Comparison of ENCODE assay signal across 26 cellular contexts in the genomic region with DNA sequence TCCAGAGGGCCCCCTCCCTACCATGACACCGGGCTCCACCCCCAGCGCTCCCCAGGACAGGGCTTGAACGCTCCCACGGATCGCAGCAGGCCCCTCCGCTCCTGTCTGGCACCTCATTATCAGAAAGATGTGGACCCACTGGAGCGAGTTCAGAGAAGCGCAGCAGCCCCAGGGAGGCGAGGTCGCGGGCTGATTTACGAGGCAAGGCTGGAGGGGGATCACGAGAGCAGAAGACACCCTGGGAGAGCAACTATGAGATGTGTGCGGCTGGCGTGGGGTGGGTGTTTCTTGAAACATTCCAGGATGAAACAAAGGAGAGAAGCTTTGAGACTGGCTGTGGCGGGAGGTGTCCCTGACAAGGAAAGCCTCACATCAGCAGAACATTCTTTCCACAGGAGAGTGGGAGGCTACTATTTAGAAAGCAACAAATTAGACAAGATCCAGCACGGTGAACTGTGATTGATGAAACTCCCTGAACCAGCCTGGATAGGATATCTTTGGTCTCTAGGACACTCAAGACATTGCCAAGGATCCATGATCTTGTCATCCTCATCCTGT.
DNase-seq lines count a peak whose midpoint lies in the region; ATAC-seq, FAIRE-seq and TF ChIP-seq lines count a peak whose summit lies in the region.
"Had no signal": no experiment of that assay in that cellular context is flagged by ENCODE, and none has a peak within 500 bp of the region (broad histone marks: within the 10 kb centered on the region; RNA-seq: fewer than 3 reads in every experiment).

No MANE protein-coding gene starts in this region.

- no peak overlapping the region for H3K9ac ChIP-seq in astrocyte (ENCODE audit: low read length)
- H3K9ac ChIP-seq: BLaER1 treated with 17β-estradiol and CSF1 and Interleukin-3, amounts not matched to agents 10 nM and 100 nM had no signal

- no peak overlapping the region for H3K27ac ChIP-seq in astrocyte (ENCODE audit: low read depth, low read length)
- H3K27ac ChIP-seq: BLaER1 treated with 17β-estradiol and CSF1 and Interleukin-3, amounts not matched to agents 10 nM and 100 nM; coronary artery; SK-N-MC; thyroid gland had no signal

- no peaks in the 10 kb centered on the region for H3K36me3 ChIP-seq in astrocyte (ENCODE audit: insufficient read depth, low read length)
- H3K36me3 ChIP-seq: BLaER1 treated with 17β-estradiol and CSF1 and Interleukin-3, amounts not matched to agents 10 nM and 100 nM; thyroid gland had no signal

- H3K27me3 Mint-ChIP-seq in astrocyte (ENCODE audit: low read depth, unreplicated experiment) (peaks cover 8% of the 10 kb centered on the region), nephron (ENCODE audit: low read depth) (peaks cover 6% of the 10 kb centered on the region), type B pancreatic cell (no peaks in the 10 kb centered on the region)

- no peaks in the 10 kb centered on the region for H3K9me3 ChIP-seq in astrocyte (ENCODE audit: insufficient read depth, low read depth, low read length)
- H3K9me3 ChIP-seq: BLaER1 treated with 17β-estradiol and CSF1 and Interleukin-3, amounts not matched to agents 10 nM and 100 nM; thyroid gland had no signal

- H3K4me1 ChIP-seq in astrocyte (ENCODE audit: insufficient read depth, low read length) = no peaks in the 10 kb centered on the region

- FAIRE-seq in astrocyte (lab: Jason Lieb, UNC) = no peak

- no peak overlapping the region for H3K4me2 ChIP-seq in astrocyte (ENCODE audit: low read length)
- H3K4me2 ChIP-seq: BLaER1 treated with 17β-estradiol and CSF1 and Interleukin-3, amounts not matched to agents 10 nM and 100 nM had no signal

- H4K20me1 ChIP-seq in astrocyte (ENCODE audit: insufficient read depth, low read length) = no peaks in the 10 kb centered on the region
- H4K20me1 ChIP-seq: BLaER1 treated with 17β-estradiol and CSF1 and Interleukin-3, amounts not matched to agents 10 nM and 100 nM had no signal

- no peak overlapping the region for H2AFZ ChIP-seq in astrocyte (ENCODE audit: low read depth, low read length)

- TF ChIP-seq CTCF in astrocyte (IDR thresholded peaks at IDR 0.05; ENCODE audit: insufficient read depth, low read depth, low read length) = no peak
- TF ChIP-seq CTCF in fibroblast of villous mesenchyme (IDR thresholded peaks at IDR 0.05; ENCODE audit: insufficient read depth, low read depth, low read length) = no peak
- TF ChIP-seq CTCF in nephron (IDR thresholded peaks at IDR 0.05; ENCODE audit: unreplicated experiment in 3 of 3) = no peak
- TF ChIP-seq CTCF in type B pancreatic cell (conservative IDR thresholded peaks at IDR 0.05) = no peak

- no peaks in the 10 kb centered on the region for H3K27me3 ChIP-seq in astrocyte (ENCODE audit: insufficient read depth, low read length)
- H3K27me3 ChIP-seq: thyroid gland had no signal

- no peak for DNase-seq in astrocyte (ENCODE audit: low read depth)
- peak; percentile 50 for DNase-seq in fibroblast of villous mesenchyme (ENCODE audit: low read depth)
- no peak for DNase-seq in type B pancreatic cell (ENCODE audit: extremely low spot score, unreplicated experiment)
- DNase-seq in stimulated activated CD4-positive, alpha-beta T cell treated with anti-CD3 and anti-CD28 coated beads, Interleukin-2, amount 100 ng/mL, for 48 hours = no peak
- no peak for DNase-seq in NAMALWA (ENCODE audit: low spot score)
- DNase-seq: activated CD4-positive, alpha-beta memory T cell treated with anti-CD3 and anti-CD28 coated beads for 36 hours; activated CD4-positive, CD25-positive, alpha-beta regulatory T cell treated with anti-CD3 and anti-CD28 coated beads, Interleukin-2, amount 50 U/mL, for 72 hours; activated CD8-positive, alpha-beta memory T cell treated with anti-CD3 and anti-CD28 coated beads, Interleukin-2, amount 50 U/mL, for 4 hours; activated naive CD4-positive, alpha-beta T cell treated with anti-CD3 and anti-CD28 coated beads, Interleukin-2, amount 10 ng/mL, durations not matched to agents 7 days and 5 days; amniotic stem cell; DND-41; effector memory CD8-positive, alpha-beta T cell; HFFc6; KG1; MM.1S; NCI-H1417; NCI-H2107; thyroid gland had no signal

- H3K36me3 Mint-ChIP-seq in astrocyte (ENCODE audit: low read depth, unreplicated experiment) = no peaks in the 10 kb centered on the region
- no peaks in the 10 kb centered on the region for H3K36me3 Mint-ChIP-seq in nephron (ENCODE audit: low read depth)
- H3K36me3 Mint-ChIP-seq in type B pancreatic cell = peaks cover 3% of the 10 kb centered on the region
- H3K36me3 Mint-ChIP-seq: activated CD4-positive, alpha-beta memory T cell treated with anti-CD3 and anti-CD28 coated beads for 36 hours; activated naive CD4-positive, alpha-beta T cell treated with anti-CD3 and anti-CD28 coated beads, Interleukin-2, amount 10 ng/mL, durations not matched to agents 7 days and 5 days had no signal

- H3K9me3 Mint-ChIP-seq in astrocyte (ENCODE audit: unreplicated experiment) (no peaks in the 10 kb centered on the region), nephron (no peaks in the 10 kb centered on the region), type B pancreatic cell (peaks cover 4% of the 10 kb centered on the region)
- H3K9me3 Mint-ChIP-seq: activated CD4-positive, alpha-beta memory T cell treated with anti-CD3 and anti-CD28 coated beads for 36 hours; activated naive CD4-positive, alpha-beta T cell treated with anti-CD3 and anti-CD28 coated beads, Interleukin-2, amount 10 ng/mL, durations not matched to agents 7 days and 5 days; effector memory CD8-positive, alpha-beta T cell; HFFc6; neural crest cell; stimulated activated naive CD8-positive, alpha-beta T cell treated with anti-CD3 and anti-CD28 coated beads, Interleukin-15, Interleukin-2, amounts not matched to agents 100 ng/mL and 50 ng/mL, for 24 hours had no signal

- H3K4me1 Mint-ChIP-seq in astrocyte (ENCODE audit: low read depth, unreplicated experiment) = peaks cover 19% of the 10 kb centered on the region
- H3K4me1 Mint-ChIP-seq in nephron = peaks cover 50% of the 10 kb centered on the region
- H3K4me1 Mint-ChIP-seq in type B pancreatic cell (ENCODE audit: unreplicated experiment) = peaks cover 38% of the 10 kb centered on the region
- H3K4me1 Mint-ChIP-seq: activated naive CD4-positive, alpha-beta T cell treated with anti-CD3 and anti-CD28 coated beads, Interleukin-2, amount 10 ng/mL, durations not matched to agents 7 days and 5 days had no signal

- peak overlapping the region; percentile 22 for H3K27ac Mint-ChIP-seq in astrocyte (ENCODE audit: unreplicated experiment)
- peak overlapping the region; percentile 92 to 95 (median 94) for H3K27ac Mint-ChIP-seq in nephron
- H3K27ac Mint-ChIP-seq in type B pancreatic cell = peak overlapping the region; percentile 76
- H3K27ac Mint-ChIP-seq: activated CD4-positive, alpha-beta memory T cell treated with anti-CD3 and anti-CD28 coated beads for 36 hours; activated naive CD4-positive, alpha-beta T cell treated with anti-CD3 and anti-CD28 coated beads, Interleukin-2, amount 10 ng/mL, durations not matched to agents 7 days and 5 days; effector memory CD8-positive, alpha-beta T cell; HFFc6; stimulated activated naive CD8-positive, alpha-beta T cell treated with anti-CD3 and anti-CD28 coated beads, Interleukin-15, Interleukin-2, amounts not matched to agents 100 ng/mL and 50 ng/mL, for 24 hours had no signal

- ATAC-seq in GM21737 (IDR thresholded peaks at IDR 0.05; ENCODE audit: unreplicated experiment) = no peak
- ATAC-seq: effector memory CD8-positive, alpha-beta T cell; esophagus mucosa had no signal

- H3K4me3 Mint-ChIP-seq in astrocyte (ENCODE audit: unreplicated experiment) = no peak overlapping the region
- peak overlapping the region in 2 of 3 experiments; percentile 5 to 6 for H3K4me3 Mint-ChIP-seq in nephron
- peak overlapping the region; percentile 68 for H3K4me3 Mint-ChIP-seq in type B pancreatic cell
- H3K4me3 Mint-ChIP-seq: activated CD4-positive, alpha-beta memory T cell treated with anti-CD3 and anti-CD28 coated beads for 36 hours; activated naive CD4-positive, alpha-beta T cell treated with anti-CD3 and anti-CD28 coated beads, Interleukin-2, amount 10 ng/mL, durations not matched to agents 7 days and 5 days; effector memory CD8-positive, alpha-beta T cell; HFFc6; neural crest cell; stimulated activated naive CD8-positive, alpha-beta T cell treated with anti-CD3 and anti-CD28 coated beads, Interleukin-15, Interleukin-2, amounts not matched to agents 100 ng/mL and 50 ng/mL, for 24 hours had no signal

- no peaks in the 10 kb centered on the region for H3K79me2 ChIP-seq in astrocyte (ENCODE audit: insufficient read depth, low read length)

- no peak overlapping the region for H3K4me3 ChIP-seq in astrocyte (ENCODE audit: insufficient read depth, low read depth, low read length)
- no peak overlapping the region for H3K4me3 ChIP-seq in fibroblast of villous mesenchyme (ENCODE audit: low read depth, low read length)
- H3K4me3 ChIP-seq: BLaER1 treated with 17β-estradiol and CSF1 and Interleukin-3, amounts not matched to agents 10 nM and 100 nM; coronary artery; SK-N-MC; thyroid gland had no signal

Comparison
In these comparisons a context has a peak if more than half of its experiments do, and no peak if none do; other contexts are left out.
1. H3K27ac Mint-ChIP-seq: peak in every context shown above with its lines; median percentile 94 in nephron; 76 in type B pancreatic cell; 22 in astrocyte.